In the genomic region with DNA sequence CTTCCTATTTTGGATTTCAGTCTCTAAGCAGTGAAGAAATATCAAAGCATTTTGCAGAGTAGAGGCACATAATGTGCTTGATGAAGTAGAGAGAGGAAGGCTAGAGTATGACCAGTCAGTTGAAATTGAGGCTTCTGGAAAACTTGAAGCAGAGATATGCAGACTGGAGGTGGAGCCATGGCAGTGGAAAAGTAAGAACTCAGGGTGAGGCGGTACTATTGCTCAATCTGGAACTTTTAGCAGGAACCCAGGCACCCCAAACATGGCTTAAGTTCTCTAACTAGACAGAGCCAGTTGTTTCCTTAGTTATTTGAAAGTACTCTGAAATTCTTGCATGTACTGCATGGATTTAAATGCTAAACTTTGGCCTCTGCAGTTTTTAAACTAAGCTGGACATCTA, we compare ENCODE assay signal across 11 cellular contexts.
DNase-seq lines count a peak whose midpoint lies in the region; ATAC-seq lines count a peak whose summit lies in the region.
"Had no signal": no experiment of that assay in that cellular context is flagged by ENCODE, and none has a peak within 500 bp of the region (broad histone marks: within the 10 kb centered on the region; RNA-seq: fewer than 3 reads in every experiment).

No MANE protein-coding gene starts in this region.

- H3K4me3 Mint-ChIP-seq in activated T-helper 1 cell treated with anti-CD3 and anti-CD28 coated beads, Interleukin-12 subunit alpha, Interleukin-12 subunit beta, Interleukin-2, Interleukin-4 antibody, amounts not matched to agents 30 ng/mL and 10 ng/mL and 1 ng/mL, durations not matched to agents 14 hours and 24 hours and 36 hours, result no peak overlapping the region
- H3K4me3 Mint-ChIP-seq: B cell; CD8-positive, alpha-beta T cell had no signal

- ATAC-seq in HG03159 (IDR thresholded peaks at IDR 0.05; ENCODE audit: unreplicated experiment) (no peak), Right ventricle myocardium superior (ENCODE audit: poor library complexity) (no peak)
- ATAC-seq: CD8-positive, alpha-beta T cell had no signal

- H3K4me1 Mint-ChIP-seq in activated T-helper 1 cell treated with anti-CD3 and anti-CD28 coated beads, Interleukin-12 subunit alpha, Interleukin-12 subunit beta, Interleukin-2, Interleukin-4 antibody, amounts not matched to agents 30 ng/mL and 10 ng/mL and 1 ng/mL, durations not matched to agents 14 hours and 24 hours and 36 hours (ENCODE audit: low read depth), result no peaks in the 10 kb centered on the region
- H3K4me1 Mint-ChIP-seq: B cell had no signal

- H3K27ac Mint-ChIP-seq in activated T-helper 1 cell treated with anti-CD3 and anti-CD28 coated beads, Interleukin-12 subunit alpha, Interleukin-12 subunit beta, Interleukin-2, Interleukin-4 antibody, amounts not matched to agents 30 ng/mL and 10 ng/mL and 1 ng/mL, durations not matched to agents 14 hours and 24 hours and 36 hours, result no peak overlapping the region
- H3K27ac Mint-ChIP-seq: B cell; CD8-positive, alpha-beta T cell had no signal

- peaks cover 2% of the 10 kb centered on the region for H3K27me3 Mint-ChIP-seq in activated T-helper 1 cell treated with anti-CD3 and anti-CD28 coated beads, Interleukin-12 subunit alpha, Interleukin-12 subunit beta, Interleukin-2, Interleukin-4 antibody, amounts not matched to agents 30 ng/mL and 10 ng/mL and 1 ng/mL, durations not matched to agents 14 hours and 24 hours and 36 hours (ENCODE audit: insufficient read depth)

- peak; percentile 22 for DNase-seq in LHCN-M2 (ENCODE audit: low read depth)
- peak; percentile 8 for DNase-seq in amniotic epithelial cell (ENCODE audit: low read depth)
- DNase-seq in renal cortical epithelial cell (ENCODE audit: low read depth), result peak; percentile 23
- DNase-seq in activated T-helper 1 cell treated with anti-CD3 and anti-CD28 coated beads, Interleukin-12 subunit alpha, Interleukin-12 subunit beta, Interleukin-2, Interleukin-4 antibody, amounts not matched to agents 30 ng/mL and 10 ng/mL and 1 ng/mL, durations not matched to agents 14 hours and 24 hours and 36 hours (ENCODE audit: low spot score), result no peak
- no peak for DNase-seq in Right ventricle myocardium superior
- DNase-seq: CD8-positive, alpha-beta T cell; GM23248 had no signal

- peak overlapping the region; percentile 63 for H3K27ac ChIP-seq in temporal lobe (ENCODE audit: low read depth, low read length)
- H3K27ac ChIP-seq: BLaER1 treated with 17β-estradiol and CSF1 and Interleukin-3, amounts not matched to agents 10 nM and 100 nM; GM23248 had no signal

- no peaks in the 10 kb centered on the region for H3K36me3 Mint-ChIP-seq in activated T-helper 1 cell treated with anti-CD3 and anti-CD28 coated beads, Interleukin-12 subunit alpha, Interleukin-12 subunit beta, Interleukin-2, Interleukin-4 antibody, amounts not matched to agents 30 ng/mL and 10 ng/mL and 1 ng/mL, durations not matched to agents 14 hours and 24 hours and 36 hours (ENCODE audit: low read depth)
- H3K36me3 Mint-ChIP-seq: CD8-positive, alpha-beta T cell had no signal

- H3K9me3 Mint-ChIP-seq in activated T-helper 1 cell treated with anti-CD3 and anti-CD28 coated beads, Interleukin-12 subunit alpha, Interleukin-12 subunit beta, Interleukin-2, Interleukin-4 antibody, amounts not matched to agents 30 ng/mL and 10 ng/mL and 1 ng/mL, durations not matched to agents 14 hours and 24 hours and 36 hours, result no peaks in the 10 kb centered on the region
- H3K9me3 Mint-ChIP-seq: CD8-positive, alpha-beta T cell had no signal

- intact Hi-C loops in activated T-helper 1 cell treated with anti-CD3 and anti-CD28 coated beads, Interleukin-12 subunit alpha, Interleukin-12 subunit beta, Interleukin-2, Interleukin-4 antibody, amounts not matched to agents 30 ng/mL and 10 ng/mL and 1 ng/mL, durations not matched to agents 14 hours and 24 hours and 36 hours (cut with micrococcal nuclease), result no loop called here
- intact Hi-C loops in Right ventricle myocardium superior (cut with DNase I), result no loop called here

Comparison
In these comparisons a context has a peak if more than half of its experiments do, and no peak if none do; other contexts are left out.
1. DNase-seq: peak in LHCN-M2 (single experiment), amniotic epithelial cell (single experiment) and renal cortical epithelial cell (single experiment); none in activated T-helper 1 cell treated with anti-CD3 and anti-CD28 coated beads, Interleukin-12 subunit alpha, Interleukin-12 subunit beta, Interleukin-2, Interleukin-4 antibody, amounts not matched to agents 30 ng/mL and 10 ng/mL and 1 ng/mL, durations not matched to agents 14 hours and 24 hours and 36 hours (single experiment) and Right ventricle myocardium superior (single experiment).